In the genomic region with DNA sequence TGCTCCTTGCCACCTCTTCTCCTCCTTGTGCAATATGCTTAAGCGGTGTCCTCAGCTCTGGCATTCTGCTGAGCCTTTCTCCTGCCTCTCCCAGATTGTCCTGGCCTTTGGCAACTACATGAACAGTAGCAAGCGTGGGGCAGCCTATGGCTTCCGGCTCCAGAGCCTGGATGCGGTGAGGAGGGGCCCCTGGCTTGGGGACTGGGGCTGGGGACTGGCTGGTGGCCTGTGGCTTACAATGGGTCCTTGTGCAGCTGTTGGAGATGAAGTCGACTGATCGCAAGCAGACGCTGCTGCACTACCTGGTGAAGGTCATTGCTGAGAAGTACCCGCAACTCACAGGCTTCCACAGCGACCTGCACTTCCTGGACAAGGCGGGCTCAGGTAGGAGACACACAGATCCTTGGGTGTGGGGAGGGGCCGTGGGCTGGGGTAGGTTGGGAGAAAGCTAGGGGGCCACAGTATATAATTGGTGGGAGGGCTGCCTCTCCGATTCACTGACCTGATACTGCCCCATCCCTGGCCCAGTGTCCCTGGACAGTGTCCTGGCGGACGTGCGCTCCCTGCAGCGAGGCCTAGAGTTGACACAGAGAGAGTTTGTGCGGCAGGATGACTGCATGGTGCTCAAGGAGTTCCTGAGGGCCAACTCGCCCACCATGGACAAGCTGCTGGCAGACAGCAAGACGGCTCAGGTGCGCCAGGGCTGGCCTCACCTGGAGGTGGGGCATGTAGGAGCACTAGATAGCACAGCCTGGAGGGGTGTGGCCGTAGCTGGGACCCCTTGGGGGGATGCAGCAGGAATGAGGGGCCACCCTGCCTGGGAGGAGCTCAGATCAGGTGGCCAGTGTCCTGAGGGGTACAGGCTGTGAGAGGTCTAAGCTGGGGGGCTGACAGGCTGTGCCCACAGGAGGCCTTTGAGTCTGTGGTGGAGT, we compare ENCODE assay signal across 1 cellular context.
A peak's percentile ranks its signal among the peaks of the same experiment; 100 is the strongest.
TF ChIP-seq lines count a peak whose summit lies in the region.

No MANE protein-coding gene starts in this region.

TF ChIP-seq in HepG2, 621 proteins besides CTCF, POLR2A, EP300 and RAD21 (continued from another document):
- TF ChIP-seq, protein P1, sequence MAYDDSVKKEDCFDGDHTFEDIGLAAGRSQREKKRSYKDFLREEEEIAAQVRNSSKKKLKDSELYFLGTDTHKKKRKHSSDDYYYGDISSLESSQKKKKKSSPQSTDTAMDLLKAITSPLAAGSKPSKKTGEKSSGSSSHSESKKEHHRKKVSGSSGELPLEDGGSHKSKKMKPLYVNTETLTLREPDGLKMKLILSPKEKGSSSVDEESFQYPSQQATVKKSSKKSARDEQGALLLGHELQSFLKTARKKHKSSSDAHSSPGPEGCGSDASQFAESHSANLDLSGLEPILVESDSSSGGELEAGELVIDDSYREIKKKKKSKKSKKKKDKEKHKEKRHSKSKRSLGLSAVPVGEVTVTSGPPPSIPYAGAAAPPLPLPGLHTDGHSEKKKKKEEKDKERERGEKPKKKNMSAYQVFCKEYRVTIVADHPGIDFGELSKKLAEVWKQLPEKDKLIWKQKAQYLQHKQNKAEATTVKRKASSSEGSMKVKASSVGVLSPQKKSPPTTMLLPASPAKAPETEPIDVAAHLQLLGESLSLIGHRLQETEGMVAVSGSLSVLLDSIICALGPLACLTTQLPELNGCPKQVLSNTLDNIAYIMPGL (CRISPR knock-in tag; IDR thresholded peaks at IDR 0.05; ENCODE audit: borderline replicate concordance in 1 of 2, low read depth in 1 of 2): peak in 1 of 2 experiments; percentile 28; a peak in 1 of 4 replicates
- TF ChIP-seq ZNF883 (CRISPR knock-in tag; IDR thresholded peaks at IDR 0.05; ENCODE audit: not compliant biosample characterization): no peak
- TF ChIP-seq ZNF260 (CRISPR knock-in tag; IDR thresholded peaks at IDR 0.05; ENCODE audit: borderline replicate concordance, low read depth): no peak
- TF ChIP-seq ZBTB49 (CRISPR knock-in tag; IDR thresholded peaks at IDR 0.05; ENCODE audit: borderline replicate concordance): no peak
- no peak for TF ChIP-seq ARNT2 (CRISPR knock-in tag; IDR thresholded peaks at IDR 0.05; ENCODE audit: low read depth)
- TF ChIP-seq, protein P2, sequence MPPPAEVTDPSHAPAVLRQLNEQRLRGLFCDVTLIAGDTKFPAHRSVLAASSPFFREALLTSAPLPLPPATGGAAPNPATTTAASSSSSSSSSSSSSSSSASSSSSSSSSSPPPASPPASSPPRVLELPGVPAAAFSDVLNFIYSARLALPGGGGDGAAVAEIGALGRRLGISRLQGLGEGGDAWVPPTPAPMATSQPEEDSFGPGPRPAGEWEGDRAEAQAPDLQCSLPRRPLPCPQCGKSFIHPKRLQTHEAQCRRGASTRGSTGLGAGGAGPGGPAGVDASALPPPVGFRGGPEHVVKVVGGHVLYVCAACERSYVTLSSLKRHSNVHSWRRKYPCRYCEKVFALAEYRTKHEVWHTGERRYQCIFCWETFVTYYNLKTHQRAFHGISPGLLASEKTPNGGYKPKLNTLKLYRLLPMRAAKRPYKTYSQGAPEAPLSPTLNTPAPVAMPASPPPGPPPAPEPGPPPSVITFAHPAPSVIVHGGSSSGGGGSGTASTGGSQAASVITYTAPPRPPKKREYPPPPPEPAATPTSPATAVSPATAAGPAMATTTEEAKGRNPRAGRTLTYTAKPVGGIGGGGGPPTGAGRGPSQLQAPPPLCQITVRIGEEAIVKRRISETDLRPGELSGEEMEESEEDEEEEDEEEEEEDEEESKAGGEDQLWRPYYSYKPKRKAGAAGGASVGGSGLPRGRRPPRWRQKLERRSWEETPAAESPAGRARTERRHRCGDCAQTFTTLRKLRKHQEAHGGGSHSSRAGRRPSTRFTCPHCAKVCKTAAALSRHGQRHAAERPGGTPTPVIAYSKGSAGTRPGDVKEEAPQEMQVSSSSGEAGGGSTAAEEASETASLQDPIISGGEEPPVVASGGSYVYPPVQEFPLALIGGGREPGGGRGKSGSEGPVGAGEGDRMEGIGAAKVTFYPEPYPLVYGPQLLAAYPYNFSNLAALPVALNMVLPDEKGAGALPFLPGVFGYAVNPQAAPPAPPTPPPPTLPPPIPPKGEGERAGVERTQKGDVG (CRISPR knock-in tag; IDR thresholded peaks at IDR 0.05; ENCODE audit: borderline replicate concordance): peak; percentile 59; the same call in 1 of the 2 replicates
- 0 out of 2 replicates have a peak, but pooled peaks have one; percentile 29 for TF ChIP-seq ZNF292 (CRISPR knock-in tag; IDR thresholded peaks at IDR 0.05; ENCODE audit: borderline replicate concordance, low read depth)
- no peak for TF ChIP-seq ZKSCAN8 (CRISPR knock-in tag; IDR thresholded peaks at IDR 0.05; ENCODE audit: borderline replicate concordance)
- peak; percentile 39; the same call in 1 of the 2 replicates for TF ChIP-seq SAP130 (CRISPR knock-in tag; IDR thresholded peaks at IDR 0.05; ENCODE audit: low read depth)
- TF ChIP-seq, protein P3, sequence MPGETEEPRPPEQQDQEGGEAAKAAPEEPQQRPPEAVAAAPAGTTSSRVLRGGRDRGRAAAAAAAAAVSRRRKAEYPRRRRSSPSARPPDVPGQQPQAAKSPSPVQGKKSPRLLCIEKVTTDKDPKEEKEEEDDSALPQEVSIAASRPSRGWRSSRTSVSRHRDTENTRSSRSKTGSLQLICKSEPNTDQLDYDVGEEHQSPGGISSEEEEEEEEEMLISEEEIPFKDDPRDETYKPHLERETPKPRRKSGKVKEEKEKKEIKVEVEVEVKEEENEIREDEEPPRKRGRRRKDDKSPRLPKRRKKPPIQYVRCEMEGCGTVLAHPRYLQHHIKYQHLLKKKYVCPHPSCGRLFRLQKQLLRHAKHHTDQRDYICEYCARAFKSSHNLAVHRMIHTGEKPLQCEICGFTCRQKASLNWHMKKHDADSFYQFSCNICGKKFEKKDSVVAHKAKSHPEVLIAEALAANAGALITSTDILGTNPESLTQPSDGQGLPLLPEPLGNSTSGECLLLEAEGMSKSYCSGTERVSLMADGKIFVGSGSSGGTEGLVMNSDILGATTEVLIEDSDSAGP (CRISPR knock-in tag; IDR thresholded peaks at IDR 0.05; ENCODE audit: borderline replicate concordance): peak; percentile 44; the same call in 1 of the 2 replicates
